In the genomic region with DNA sequence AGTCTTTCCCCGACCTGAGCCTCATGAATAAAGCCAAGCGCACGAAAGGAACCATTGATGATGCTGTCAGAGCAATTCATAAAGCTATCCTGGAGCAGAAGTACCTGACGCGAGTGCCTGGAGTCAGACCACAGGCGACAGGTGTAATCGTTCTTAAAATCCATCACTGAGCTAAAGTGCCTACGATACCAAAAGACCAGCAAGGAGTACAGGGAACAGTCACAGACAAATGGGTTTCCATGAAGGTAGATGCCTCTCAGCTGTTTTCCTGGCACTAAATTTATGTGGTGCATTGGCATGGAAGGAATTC, we compare ENCODE assay signal across 10 cellular contexts. TPM values are rescaled to one million over a fixed set of nuclear protein-coding genes. Genes with fewer than 3 reads are reported as not detected.
DNase-seq lines count a peak whose midpoint lies in the region; ATAC-seq and TF ChIP-seq lines count a peak whose summit lies in the region.
"Had no signal": no experiment of that assay in that cellular context is flagged by ENCODE, and none has a peak within 500 bp of the region (broad histone marks: within the 10 kb centered on the region; RNA-seq: fewer than 3 reads in every experiment).

No MANE protein-coding gene starts in this region.

- H3K36me3 ChIP-seq in left ventricle myocardium inferior = no peaks in the 10 kb centered on the region
- H3K36me3 ChIP-seq in muscle layer of duodenum (ENCODE audit: control insufficient read depth in 1 of 2, insufficient read depth in 2 of 2, low read length in 2 of 2) = no peaks in the 10 kb centered on the region
- H3K36me3 ChIP-seq in vagina = no peaks in the 10 kb centered on the region
- H3K36me3 ChIP-seq in SJCRH30 = no peaks in the 10 kb centered on the region
- H3K36me3 ChIP-seq: heart left ventricle, WERI-Rb-1 had no signal

- TF ChIP-seq CTCF in left ventricle myocardium inferior (IDR thresholded peaks at IDR 0.05; ENCODE audit: borderline replicate concordance) = no peak
- TF ChIP-seq CTCF in astrocyte of the spinal cord (IDR thresholded peaks at IDR 0.05; ENCODE audit: low read depth, low read length) = no peak
- no peak for TF ChIP-seq CTCF in vagina (IDR thresholded peaks at IDR 0.05)

- in situ Hi-C loops in astrocyte of the spinal cord (cut with HindIII; ENCODE audit: low sequenced_read_pairs) = no loop called here

- H3K27me3 ChIP-seq in left ventricle myocardium inferior (ENCODE audit: low read depth) (peaks cover 43% of the 10 kb centered on the region), muscle layer of duodenum (ENCODE audit: low read depth, low read length) (no peaks in the 10 kb centered on the region), vagina (no peaks in the 10 kb centered on the region), SJCRH30 (no peaks in the 10 kb centered on the region)

- no peak for DNase-seq in left ventricle myocardium inferior
- DNase-seq in Right ventricle myocardium superior = no peak
- DNase-seq in astrocyte of the spinal cord (ENCODE audit: low read depth, low spot score) = no peak
- no peak for DNase-seq in vagina (ENCODE audit: extremely low spot score in 2 of 2)
- DNase-seq in NCI-H510A (lab: John Stamatoyannopoulos, UW) = no peak
- no peak for DNase-seq in NCI-H1417 treated with DMSO at 0.1 percent for 48 hours (lab: John Stamatoyannopoulos, UW)
- no peak for DNase-seq in SJCRH30
- DNase-seq: heart left ventricle, WERI-Rb-1 had no signal

- no peak for TF ChIP-seq POLR2A in vagina (IDR thresholded peaks at IDR 0.05)

- H3K27ac ChIP-seq in left ventricle myocardium inferior (replicated peaks) (no peak overlapping the region), muscle layer of duodenum (ENCODE audit: low read length) (no peak overlapping the region), vagina (no peak overlapping the region), SJCRH30 (no peak overlapping the region)
- H3K27ac ChIP-seq: WERI-Rb-1 had no signal

- peaks cover 38% of the 10 kb centered on the region for H3K4me1 ChIP-seq in left ventricle myocardium inferior
- peaks cover 0 to 5% of the 10 kb centered on the region in 2 donors for H3K4me1 ChIP-seq in muscle layer of duodenum (ENCODE audit: control insufficient read depth in 1 of 2, insufficient read depth in 2 of 2, low read length in 2 of 2)
- H3K4me1 ChIP-seq in vagina = peaks cover 47% of the 10 kb centered on the region
- H3K4me1 ChIP-seq in SJCRH30 = peaks cover 12% of the 10 kb centered on the region

- H3K4me3 ChIP-seq in left ventricle myocardium inferior (peak overlapping the region; percentile 81), astrocyte of the spinal cord (ENCODE audit: low read depth, low read length) (peak overlapping the region; percentile 69), muscle layer of duodenum (ENCODE audit: low read depth in 1 of 2, low read length in 2 of 2) (peak overlapping the region; percentile 87 to 91), vagina (peak overlapping the region; percentile 67 to 77), SJCRH30 (no peak overlapping the region)

- intact Hi-C loops in left ventricle myocardium inferior (cut with micrococcal nuclease) = no loop called here
- intact Hi-C loops in Right ventricle myocardium superior (cut with DNase I) = loop anchor here (10.0 kb wide), 1 partner anchor 227 kb away; no protein-coding TSS in a partner anchor
- intact Hi-C loops in vagina (cut with DNase I) = loop anchor here (5.0 kb wide), 1 partner anchor 299 kb away; no protein-coding TSS in a partner anchor

- no peaks in the 10 kb centered on the region for H3K9me3 ChIP-seq in left ventricle myocardium inferior (replicated peaks)
- H3K9me3 ChIP-seq in muscle layer of duodenum (ENCODE audit: control insufficient read depth in 1 of 2, low read length in 2 of 2) = no peaks in the 10 kb centered on the region
- H3K9me3 ChIP-seq in vagina = no peaks in the 10 kb centered on the region
- no peaks in the 10 kb centered on the region for H3K9me3 ChIP-seq in SJCRH30 (replicated peaks)
- H3K9me3 ChIP-seq: heart left ventricle had no signal

- ATAC-seq in Right ventricle myocardium superior (ENCODE audit: poor library complexity) = no peak

RNA-seq across cellular contexts. Expression of gene PCED1B, which starts 1.4 kb away (rescaled TPM):
- 0.55 TPM for total RNA-seq in left ventricle myocardium inferior
- 0.67 TPM for total RNA-seq in Right ventricle myocardium superior
- total RNA-seq in vagina = 6.9 TPM
- total RNA-seq in SJCRH30 (2014; rRNA removed; shearing (Covaris generic)) = 0.13 TPM in 1 of 2 replicates, not detected in the other

RNA-seq across cellular contexts. Expression of gene AMIGO2, which starts 1.7 kb away (rescaled TPM):
- 2.3 TPM for total RNA-seq in left ventricle myocardium inferior
- total RNA-seq in Right ventricle myocardium superior = 2.0 TPM
- total RNA-seq in vagina = 20.4 TPM
- total RNA-seq in SJCRH30 (2014; rRNA removed; shearing (Covaris generic)) = 4.3 and 4.4 TPM in 2 replicates
